In genomic region chr2:135276525-135276924, GRCh38 we compare ENCODE assay signal across 20 cellular contexts.
"Had no signal": no experiment of that assay in that cellular context is flagged by ENCODE, and none has a peak within 500 bp of the region (broad histone marks: within the 10 kb centered on the region; RNA-seq: fewer than 3 reads in every experiment).

No MANE protein-coding gene starts in this region.

- DNase-seq: colonic mucosa; cortex of kidney; effector CD8-positive, alpha-beta T cell; effector memory CD8-positive, alpha-beta T cell; foreskin keratinocyte; heart left ventricle; hypothalamus; immature natural killer cell; left cardiac atrium; left ventricle myocardium inferior; lower lobe of right lung; mesenchymal stem cell; mucosa of descending colon; naive B cell; naive thymus-derived CD8-positive, alpha-beta T cell had no signal

- H3K9me3 ChIP-seq: colonic mucosa, esophagus muscularis mucosa, gastroesophageal sphincter, heart left ventricle, left ventricle myocardium inferior, lower lobe of right lung, mucosa of descending colon had no signal

- H3K4me1 ChIP-seq: colonic mucosa, esophagus muscularis mucosa, foreskin keratinocyte, gastroesophageal sphincter, heart left ventricle, left ventricle myocardium inferior, lower lobe of right lung had no signal

- H3K4me3 Mint-ChIP-seq: dendritic cell treated with granulocyte-macrophage colony-stimulating factor and Interleukin-4, amounts not matched to agents 40 ng/mL and 50 ng/mL, for 4 days; effector memory CD8-positive, alpha-beta T cell; immature natural killer cell; mesothelial cell of epicardium; naive thymus-derived CD8-positive, alpha-beta T cell had no signal

- H3K4me1 Mint-ChIP-seq: immature natural killer cell; mesothelial cell of epicardium; naive B cell; naive thymus-derived CD8-positive, alpha-beta T cell had no signal

- H3K4me3 ChIP-seq: colonic mucosa, esophagus muscularis mucosa, gastroesophageal sphincter, heart left ventricle, hepatocyte, left ventricle myocardium inferior, lower lobe of right lung, mucosa of descending colon had no signal

- H3K9me3 Mint-ChIP-seq: dendritic cell treated with granulocyte-macrophage colony-stimulating factor and Interleukin-4, amounts not matched to agents 40 ng/mL and 50 ng/mL, for 4 days; effector memory CD8-positive, alpha-beta T cell; immature natural killer cell had no signal

- ATAC-seq: effector memory CD8-positive, alpha-beta T cell; foreskin keratinocyte; gastroesophageal sphincter; heart left ventricle; left cardiac atrium; lower lobe of right lung; mucosa of descending colon; naive thymus-derived CD8-positive, alpha-beta T cell had no signal

- H3K27ac Mint-ChIP-seq: dendritic cell treated with granulocyte-macrophage colony-stimulating factor and Interleukin-4, amounts not matched to agents 40 ng/mL and 50 ng/mL, for 4 days; effector memory CD8-positive, alpha-beta T cell; immature natural killer cell; mesothelial cell of epicardium; naive thymus-derived CD8-positive, alpha-beta T cell had no signal

- H3K27me3 Mint-ChIP-seq: dendritic cell treated with granulocyte-macrophage colony-stimulating factor and Interleukin-4, amounts not matched to agents 40 ng/mL and 50 ng/mL, for 4 days; effector memory CD8-positive, alpha-beta T cell; naive B cell; naive thymus-derived CD8-positive, alpha-beta T cell had no signal

- H3K27ac ChIP-seq: colonic mucosa, esophagus muscularis mucosa, foreskin keratinocyte, gastroesophageal sphincter, heart left ventricle, hepatocyte, left ventricle myocardium inferior, lower lobe of right lung had no signal

- H3K27me3 ChIP-seq: colonic mucosa, esophagus muscularis mucosa, foreskin keratinocyte, gastroesophageal sphincter, heart left ventricle, hepatocyte had no signal

- H3K36me3 ChIP-seq: colonic mucosa, esophagus muscularis mucosa, gastroesophageal sphincter, heart left ventricle, left ventricle myocardium inferior, lower lobe of right lung had no signal
